Comparison of ENCODE assay signal across 8 cellular contexts in genomic region chr6:111625511-111626331, GRCh38. TPM values are rescaled to one million over a fixed set of nuclear protein-coding genes. Genes with fewer than 3 reads are reported as not detected.
DNase-seq lines count a peak whose midpoint lies in the region; TF ChIP-seq lines count a peak whose summit lies in the region.

No MANE protein-coding gene starts in this region.

- H3K27ac ChIP-seq in Peyer's patch: peak overlapping the region in 3 of 4 donors; percentile 13 to 71 (median 21)

- peak overlapping the region in 1 of 4 donors; percentile 9 for H3K4me3 ChIP-seq in Peyer's patch
- peak overlapping the region; percentile 21 for H3K4me3 ChIP-seq in retinal pigment epithelial cell (ENCODE audit: low read length)

- H3K36me3 ChIP-seq in Peyer's patch: no peaks in the 10 kb centered on the region

- TF ChIP-seq CTCF in Peyer's patch (IDR thresholded peaks at IDR 0.05) (no peak), retinal pigment epithelial cell (conservative IDR thresholded peaks at IDR 0.05; ENCODE audit: low read depth, low read length) (no peak)

- no peaks in the 10 kb centered on the region for H3K27me3 ChIP-seq in Peyer's patch

- no peaks in the 10 kb centered on the region for H3K9me3 ChIP-seq in Peyer's patch

- no peak for TF ChIP-seq POLR2A in Peyer's patch (IDR thresholded peaks at IDR 0.05)

- H3K4me1 ChIP-seq in Peyer's patch: peaks cover 0 to 3% (median 0%) of the 10 kb centered on the region in 4 donors

- peak; percentile 73 for DNase-seq in EH (ENCODE audit: low read depth)
- DNase-seq in Peyer's patch: peak in 1 of 3 donors; percentile 46
- peak; percentile 79 for DNase-seq in fibroblast of the conjunctiva (ENCODE audit: low read depth)
- no peak for DNase-seq in retinal pigment epithelial cell (ENCODE audit: low read depth)
- no peak for DNase-seq in stimulated activated CD4-positive, alpha-beta T cell treated with anti-CD3 and anti-CD28 coated beads, Interleukin-1b, Interleukin-23, amount 100 ng/mL, for 48 hours
- no peak for DNase-seq in mesenteric fat pad (ENCODE audit: low spot score)
- no peak for DNase-seq in NCI-H510A treated with DMSO at 0.1 percent for 48 hours (lab: John Stamatoyannopoulos, UW)
- no peak for DNase-seq in iPS-NIHi7 (ENCODE audit: extremely low spot score)

RNA-seq across cellular contexts. Expression of gene TRAF3IP2, which starts 20.0 kb away (rescaled TPM):
- total RNA-seq in Peyer's patch (10 to 100 TPM; 34.3 to 61.1 (median 39.1) TPM), mesenteric fat pad (29.9 TPM)

Comparison
In these comparisons a context has a peak if more than half of its experiments do, and no peak if none do; other contexts are left out.
1. DNase-seq: peak in EH (single experiment) and fibroblast of the conjunctiva (single experiment); none in retinal pigment epithelial cell (single experiment), stimulated activated CD4-positive, alpha-beta T cell treated with anti-CD3 and anti-CD28 coated beads, Interleukin-1b, Interleukin-23, amount 100 ng/mL, for 48 hours (single experiment), mesenteric fat pad (single experiment), NCI-H510A treated with DMSO at 0.1 percent for 48 hours (single experiment) and iPS-NIHi7 (single experiment).